Comparison of ENCODE assay signal across 37 cellular contexts in genomic region chr9:19677929-19678328, GRCh38.
"Had no signal": no experiment of that assay in that cellular context is flagged by ENCODE, and none has a peak within 500 bp of the region (broad histone marks: within the 10 kb centered on the region; RNA-seq: fewer than 3 reads in every experiment).

No MANE protein-coding gene starts in this region.

- H3K27ac Mint-ChIP-seq: activated CD4-positive, alpha-beta memory T cell treated with anti-CD3 and anti-CD28 coated beads, Interleukin-2, amount 10 ng/mL, durations not matched to agents 7 days and 5 days; activated CD4-positive, alpha-beta T cell treated with anti-CD3 and anti-CD28 coated beads for 36 hours; activated CD4-positive, alpha-beta T cell treated with anti-CD3 and anti-CD28 coated beads, Interleukin-2, amount 10 ng/mL, durations not matched to agents 7 days and 5 days; activated CD8-positive, alpha-beta memory T cell treated with anti-CD3 and anti-CD28 coated beads, Interleukin-2, amount 10 ng/mL, durations not matched to agents 7 days and 5 days; activated CD8-positive, alpha-beta T cell treated with anti-CD3 and anti-CD28 coated beads, Interleukin-2, amount 10 ng/mL, durations not matched to agents 7 days and 5 days; activated naive CD4-positive, alpha-beta T cell treated with anti-CD3 and anti-CD28 coated beads, Interleukin-2, amount 10 ng/mL, durations not matched to agents 7 days and 5 days; activated naive CD4-positive, alpha-beta T cell treated with anti-CD3 and anti-CD28 coated beads, Interleukin-2, amount 50 U/mL, for 24 hours; activated naive CD8-positive, alpha-beta T cell; activated naive CD8-positive, alpha-beta T cell treated with anti-CD3 and anti-CD28 coated beads, Interleukin-2, amount 10 ng/mL, durations not matched to agents 7 days and 5 days; activated T-cell treated with anti-CD3 and anti-CD28 coated beads, Interleukin-2, amount 50 U/mL, for 24 hours; activated T-helper 2 cell treated with anti-CD3 and anti-CD28 coated beads, Interferon-gamma antibody, Interleukin-2, Interleukin-4, amounts not matched to agents 10 μg/mL and 5 μg/mL and 100 μg/mL, durations not matched to agents 14 hours and 24 hours and 36 hours; T-helper 1 cell treated with Interleukin-12 subunit alpha and Interleukin-12 subunit beta and Interleukin-4 antibody, amounts not matched to agents 30 μg/mL and 1 μg/mL, for 36 hours; T-helper 2 cell treated with Interferon-gamma antibody and Interleukin-4, amounts not matched to agents 5 μg/mL and 100 μg/mL, for 36 hours; WTC11 had no signal

- H3K36me3 ChIP-seq: adrenal gland, brain microvascular endothelial cell, breast epithelium, cardiac muscle cell had no signal

- H3K4me1 Mint-ChIP-seq: activated CD4-positive, alpha-beta memory T cell treated with anti-CD3 and anti-CD28 coated beads, Interleukin-2, amount 10 ng/mL, durations not matched to agents 7 days and 5 days; activated CD4-positive, alpha-beta T cell treated with anti-CD3 and anti-CD28 coated beads for 36 hours; activated CD4-positive, alpha-beta T cell treated with anti-CD3 and anti-CD28 coated beads, Interleukin-2, amount 10 ng/mL, durations not matched to agents 7 days and 5 days; activated CD8-positive, alpha-beta memory T cell treated with anti-CD3 and anti-CD28 coated beads, Interleukin-2, amount 10 ng/mL, durations not matched to agents 7 days and 5 days; activated naive CD4-positive, alpha-beta T cell treated with anti-CD3 and anti-CD28 coated beads, Interleukin-2, amount 10 ng/mL, durations not matched to agents 7 days and 5 days; activated naive CD4-positive, alpha-beta T cell treated with anti-CD3 and anti-CD28 coated beads, Interleukin-2, amount 50 U/mL, for 24 hours; activated naive CD8-positive, alpha-beta T cell treated with anti-CD3 and anti-CD28 coated beads, Interleukin-2, amount 10 ng/mL, durations not matched to agents 7 days and 5 days had no signal

- H3K27me3 ChIP-seq: adrenal gland, body of pancreas, brain microvascular endothelial cell, breast epithelium, cardiac muscle cell had no signal

- FAIRE-seq: astrocyte had no signal

- H3K9me3 Mint-ChIP-seq: activated CD4-positive, alpha-beta memory T cell treated with anti-CD3 and anti-CD28 coated beads, Interleukin-2, amount 10 ng/mL, durations not matched to agents 7 days and 5 days; activated CD4-positive, alpha-beta T cell treated with anti-CD3 and anti-CD28 coated beads, Interleukin-2, amount 10 ng/mL, durations not matched to agents 7 days and 5 days; activated naive CD4-positive, alpha-beta T cell treated with anti-CD3 and anti-CD28 coated beads, Interleukin-2, amount 50 U/mL, for 24 hours; activated naive CD8-positive, alpha-beta T cell treated with anti-CD3 and anti-CD28 coated beads, Interleukin-2, amount 10 ng/mL, durations not matched to agents 7 days and 5 days; activated T-cell treated with anti-CD3 and anti-CD28 coated beads, Interleukin-2, amount 50 U/mL, for 24 hours; activated T-helper 2 cell treated with anti-CD3 and anti-CD28 coated beads, Interferon-gamma antibody, Interleukin-2, Interleukin-4, amounts not matched to agents 10 μg/mL and 5 μg/mL and 100 μg/mL, durations not matched to agents 14 hours and 24 hours and 36 hours; T-helper 1 cell treated with Interleukin-12 subunit alpha and Interleukin-12 subunit beta and Interleukin-4 antibody, amounts not matched to agents 30 μg/mL and 1 μg/mL, for 36 hours; T-helper 2 cell treated with Interferon-gamma antibody and Interleukin-4, amounts not matched to agents 5 μg/mL and 100 μg/mL, for 36 hours had no signal

- H3K4me3 ChIP-seq: adrenal gland, body of pancreas, breast epithelium, cardiac muscle cell had no signal

- H3K36me3 Mint-ChIP-seq: activated CD8-positive, alpha-beta memory T cell treated with anti-CD3 and anti-CD28 coated beads, Interleukin-2, amount 10 ng/mL, durations not matched to agents 7 days and 5 days; activated naive CD4-positive, alpha-beta T cell treated with anti-CD3 and anti-CD28 coated beads, Interleukin-2, amount 10 ng/mL, durations not matched to agents 7 days and 5 days; activated naive CD4-positive, alpha-beta T cell treated with anti-CD3 and anti-CD28 coated beads, Interleukin-2, amount 50 U/mL, for 24 hours; activated naive CD8-positive, alpha-beta T cell; activated naive CD8-positive, alpha-beta T cell treated with anti-CD3 and anti-CD28 coated beads, Interleukin-2, amount 10 ng/mL, durations not matched to agents 7 days and 5 days had no signal

- H3K4me3 Mint-ChIP-seq: activated CD4-positive, alpha-beta memory T cell treated with anti-CD3 and anti-CD28 coated beads, Interleukin-2, amount 10 ng/mL, durations not matched to agents 7 days and 5 days; activated CD4-positive, alpha-beta T cell treated with anti-CD3 and anti-CD28 coated beads for 36 hours; activated CD4-positive, alpha-beta T cell treated with anti-CD3 and anti-CD28 coated beads, Interleukin-2, amount 10 ng/mL, durations not matched to agents 7 days and 5 days; activated CD8-positive, alpha-beta memory T cell treated with anti-CD3 and anti-CD28 coated beads, Interleukin-2, amount 10 ng/mL, durations not matched to agents 7 days and 5 days; activated CD8-positive, alpha-beta T cell treated with anti-CD3 and anti-CD28 coated beads, Interleukin-2, amount 10 ng/mL, durations not matched to agents 7 days and 5 days; activated naive CD4-positive, alpha-beta T cell treated with anti-CD3 and anti-CD28 coated beads, Interleukin-2, amount 10 ng/mL, durations not matched to agents 7 days and 5 days; activated naive CD4-positive, alpha-beta T cell treated with anti-CD3 and anti-CD28 coated beads, Interleukin-2, amount 50 U/mL, for 24 hours; activated naive CD8-positive, alpha-beta T cell; activated naive CD8-positive, alpha-beta T cell treated with anti-CD3 and anti-CD28 coated beads, Interleukin-2, amount 10 ng/mL, durations not matched to agents 7 days and 5 days; activated T-cell treated with anti-CD3 and anti-CD28 coated beads, Interleukin-2, amount 50 U/mL, for 24 hours; T-helper 1 cell treated with Interleukin-12 subunit alpha and Interleukin-12 subunit beta and Interleukin-4 antibody, amounts not matched to agents 30 μg/mL and 1 μg/mL, for 36 hours; T-helper 2 cell treated with Interferon-gamma antibody and Interleukin-4, amounts not matched to agents 5 μg/mL and 100 μg/mL, for 36 hours; WTC11 had no signal

- DNase-seq: activated CD4-positive, alpha-beta memory T cell treated with anti-CD3 and anti-CD28 coated beads, Interleukin-2, amount 10 ng/mL, durations not matched to agents 7 days and 5 days; activated CD4-positive, alpha-beta T cell treated with anti-CD3 and anti-CD28 coated beads for 1 hour; activated CD4-positive, alpha-beta T cell treated with anti-CD3 and anti-CD28 coated beads for 36 hours; activated CD4-positive, alpha-beta T cell treated with anti-CD3 and anti-CD28 coated beads for 48 hours; activated CD4-positive, alpha-beta T cell treated with anti-CD3 and anti-CD28 coated beads, Interleukin-2, amount 10 ng/mL, durations not matched to agents 7 days and 5 days; activated CD4-positive, alpha-beta T cell treated with anti-CD3 and anti-CD28 coated beads, Interleukin-2, amount 50 U/mL, for 48 hours; activated CD4-positive, CD25-positive, alpha-beta regulatory T cell; activated CD8-positive, alpha-beta memory T cell treated with anti-CD3 and anti-CD28 coated beads for 24 hours; activated CD8-positive, alpha-beta memory T cell treated with anti-CD3 and anti-CD28 coated beads, Interleukin-2, amount 10 ng/mL, durations not matched to agents 7 days and 5 days; activated CD8-positive, alpha-beta memory T cell treated with anti-CD3 and anti-CD28 coated beads, Interleukin-2, amount 50 U/mL, for 48 hours; activated CD8-positive, alpha-beta T cell treated with anti-CD3 and anti-CD28 coated beads, Interleukin-2, amount 10 ng/mL, durations not matched to agents 7 days and 5 days; activated effector memory CD4-positive, alpha-beta T cell treated with Interleukin-2 at 50 U/mL for 16 hours; activated gamma-delta T cell; activated naive CD4-positive, alpha-beta T cell treated with anti-CD3 and anti-CD28 coated beads, Interleukin-2, amount 10 ng/mL, durations not matched to agents 7 days and 5 days; activated naive CD4-positive, alpha-beta T cell treated with Interleukin-2 at 50 U/mL for 16 hours; activated naive CD8-positive, alpha-beta T cell treated with anti-CD3 and anti-CD28 coated beads, Interleukin-2, amount 10 ng/mL, durations not matched to agents 7 days and 5 days; activated T-cell treated with anti-CD3 and anti-CD28 coated beads, Interleukin-2, amount 50 U/mL, for 24 hours; activated T-cell treated with anti-CD3 and anti-CD28 coated beads, Interleukin-2, amount 50 U/mL, for 48 hours; adrenal gland; amniotic stem cell; aorta; body of pancreas; brain microvascular endothelial cell; central memory CD4-positive, alpha-beta T cell; T-helper 1 cell; T-helper 2 cell; T-helper 9 cell had no signal

- ATAC-seq: activated CD4-positive, alpha-beta T cell treated with anti-CD3 and anti-CD28 coated beads for 36 hours; activated CD4-positive, CD25-positive, alpha-beta regulatory T cell treated with anti-CD3 and anti-CD28 coated beads, Interleukin-2, amount 50 U/mL, for 24 hours; activated CD8-positive, alpha-beta memory T cell treated with anti-CD3 and anti-CD28 coated beads, Interleukin-2, amount 10 ng/mL, durations not matched to agents 7 days and 5 days; activated CD8-positive, alpha-beta T cell treated with anti-CD3 and anti-CD28 coated beads, Interleukin-2, amount 10 ng/mL, durations not matched to agents 7 days and 5 days; body of pancreas; WTC11 had no signal
